Comparison of ENCODE assay signal across 25 cellular contexts in genomic region chr2:79630972-79631551, GRCh38.
"Had no signal": no experiment of that assay in that cellular context is flagged by ENCODE, and none has a peak within 500 bp of the region (broad histone marks: within the 10 kb centered on the region; RNA-seq: fewer than 3 reads in every experiment).

No MANE protein-coding gene starts in this region.

- H3K4me3 Mint-ChIP-seq: activated CD4-positive, alpha-beta memory T cell treated with anti-CD3 and anti-CD28 coated beads for 36 hours; activated CD4-positive, alpha-beta T cell treated with anti-CD3 and anti-CD28 coated beads, Interleukin-2, amount 10 ng/mL, durations not matched to agents 7 days and 5 days; activated naive CD4-positive, alpha-beta T cell treated with anti-CD3 and anti-CD28 coated beads, Interleukin-2, amount 10 ng/mL, durations not matched to agents 7 days and 5 days; activated naive CD8-positive, alpha-beta T cell treated with anti-CD3 and anti-CD28 coated beads for 36 hours; activated T-helper 17 cell treated with anti-CD3 and anti-CD28 coated beads, Interleukin-2, amount 50 U/mL, for 72 hours; central memory CD8-positive, alpha-beta T cell; T-helper 17 cell had no signal

- H3K27me3 Mint-ChIP-seq: activated CD4-positive, alpha-beta memory T cell treated with anti-CD3 and anti-CD28 coated beads for 36 hours; activated CD4-positive, alpha-beta T cell treated with anti-CD3 and anti-CD28 coated beads, Interleukin-2, amount 10 ng/mL, durations not matched to agents 7 days and 5 days; activated naive CD4-positive, alpha-beta T cell treated with anti-CD3 and anti-CD28 coated beads, Interleukin-2, amount 10 ng/mL, durations not matched to agents 7 days and 5 days; activated naive CD8-positive, alpha-beta T cell treated with anti-CD3 and anti-CD28 coated beads for 36 hours; activated T-helper 17 cell treated with anti-CD3 and anti-CD28 coated beads, Interleukin-2, amount 50 U/mL, for 72 hours; central memory CD8-positive, alpha-beta T cell; T-helper 17 cell had no signal

- ATAC-seq: activated T-helper 17 cell treated with anti-CD3 and anti-CD28 coated beads, Interleukin-2, amount 50 U/mL, for 72 hours; T-helper 17 cell had no signal

- DNase-seq: activated CD4-positive, alpha-beta memory T cell treated with anti-CD3 and anti-CD28 coated beads for 36 hours; activated CD4-positive, alpha-beta T cell treated with anti-CD3 and anti-CD28 coated beads, Interleukin-2, amount 10 ng/mL, durations not matched to agents 7 days and 5 days; activated CD4-positive, CD25-positive, alpha-beta regulatory T cell; activated CD8-positive, alpha-beta memory T cell treated with anti-CD3 and anti-CD28 coated beads for 24 hours; activated gamma-delta T cell; activated naive CD4-positive, alpha-beta T cell treated with anti-CD3 and anti-CD28 coated beads, Interleukin-2, amount 10 ng/mL, durations not matched to agents 7 days and 5 days; activated naive CD8-positive, alpha-beta T cell treated with anti-CD3 and anti-CD28 coated beads for 36 hours; activated T-cell treated with anti-CD3 and anti-CD28 coated beads for 4 hours; activated T-cell treated with anti-CD3 and anti-CD28 coated beads, Interleukin-2, amount 50 U/mL, for 48 hours; IMR-90; Kasumi-1; KBM-7; NCI-H1105 treated with DMSO at 0.1 percent for 48 hours; NCI-H1436 treated with DMSO at 0.1 percent for 48 hours; NCI-H187; NCI-H2081; NCI-H2171; NCI-H2227 treated with DMSO at 0.1 percent for 48 hours; NCI-H524; NCI-H748 treated with DMSO at 0.1 percent for 48 hours; SIG-M5; T-helper 17 cell; T-helper 9 cell had no signal

- H3K36me3 Mint-ChIP-seq: activated CD4-positive, alpha-beta memory T cell treated with anti-CD3 and anti-CD28 coated beads for 36 hours; activated naive CD4-positive, alpha-beta T cell treated with anti-CD3 and anti-CD28 coated beads, Interleukin-2, amount 10 ng/mL, durations not matched to agents 7 days and 5 days had no signal

- H3K27ac Mint-ChIP-seq: activated CD4-positive, alpha-beta memory T cell treated with anti-CD3 and anti-CD28 coated beads for 36 hours; activated CD4-positive, alpha-beta T cell treated with anti-CD3 and anti-CD28 coated beads, Interleukin-2, amount 10 ng/mL, durations not matched to agents 7 days and 5 days; activated naive CD4-positive, alpha-beta T cell treated with anti-CD3 and anti-CD28 coated beads, Interleukin-2, amount 10 ng/mL, durations not matched to agents 7 days and 5 days; activated naive CD8-positive, alpha-beta T cell treated with anti-CD3 and anti-CD28 coated beads for 36 hours; activated T-helper 17 cell treated with anti-CD3 and anti-CD28 coated beads, Interleukin-2, amount 50 U/mL, for 72 hours; T-helper 17 cell had no signal

- H3K4me1 Mint-ChIP-seq: activated CD4-positive, alpha-beta T cell treated with anti-CD3 and anti-CD28 coated beads, Interleukin-2, amount 10 ng/mL, durations not matched to agents 7 days and 5 days; activated naive CD4-positive, alpha-beta T cell treated with anti-CD3 and anti-CD28 coated beads, Interleukin-2, amount 10 ng/mL, durations not matched to agents 7 days and 5 days; activated naive CD8-positive, alpha-beta T cell treated with anti-CD3 and anti-CD28 coated beads for 36 hours; activated T-helper 17 cell treated with anti-CD3 and anti-CD28 coated beads, Interleukin-2, amount 50 U/mL, for 72 hours; central memory CD8-positive, alpha-beta T cell; T-helper 17 cell had no signal
